ENCODE assay signal across 14 cellular contexts in the genomic region with DNA sequence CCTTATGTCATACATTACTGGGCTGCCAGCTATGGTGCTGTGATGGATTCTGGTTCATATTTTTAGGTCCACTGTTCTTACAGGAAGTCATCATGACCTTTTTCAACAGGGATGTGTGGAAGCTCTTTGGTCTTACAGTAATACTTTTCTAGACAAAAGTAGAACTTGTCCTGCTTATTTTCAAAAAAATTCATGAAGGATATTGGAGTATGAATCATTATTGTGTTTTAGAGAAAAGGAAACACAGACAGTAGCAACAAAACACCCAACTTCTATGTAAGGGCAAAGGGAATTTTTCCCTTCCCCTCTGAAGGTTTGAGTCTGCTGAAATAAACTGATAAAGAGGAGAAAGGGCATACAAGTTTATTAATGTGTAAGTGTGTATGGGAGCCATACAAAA. TPM values are rescaled to one million over a fixed set of nuclear protein-coding genes. Genes with fewer than 3 reads are reported as not detected.
A peak's percentile ranks its signal among the peaks of the same experiment; 100 is the strongest.
DNase-seq lines count a peak whose midpoint lies in the region; ATAC-seq, FAIRE-seq and TF ChIP-seq lines count a peak whose summit lies in the region.
"Had no signal": no experiment of that assay in that cellular context is flagged by ENCODE, and none has a peak within 500 bp of the region (broad histone marks: within the 10 kb centered on the region; RNA-seq: fewer than 3 reads in every experiment).

No MANE protein-coding gene starts in this region.

- no peaks in the 10 kb centered on the region for H3K36me3 ChIP-seq in CD4-positive, CD25-positive, alpha-beta regulatory T cell (ENCODE audit: control insufficient read depth, insufficient read depth, low read length)
- H3K36me3 ChIP-seq in astrocyte (ENCODE audit: insufficient read depth, low read length) (no peaks in the 10 kb centered on the region), right lobe of liver (no peaks in the 10 kb centered on the region)
- no peaks in the 10 kb centered on the region for H3K36me3 ChIP-seq in naive thymus-derived CD4-positive, alpha-beta T cell (ENCODE audit: control insufficient read depth in 2 of 3, insufficient read depth in 3 of 3, low read length in 3 of 3)

- TF ChIP-seq POLR2A in GM12891 (IDR thresholded peaks at IDR 0.05; ENCODE audit: low read depth, low read length), result no peak
- TF ChIP-seq POLR2A in right lobe of liver (IDR thresholded peaks at IDR 0.05), result no peak

- no peak overlapping the region for H3K4me3 Mint-ChIP-seq in CD4-positive, CD25-positive, alpha-beta regulatory T cell
- no peak overlapping the region for H3K4me3 Mint-ChIP-seq in astrocyte (ENCODE audit: unreplicated experiment)
- H3K4me3 Mint-ChIP-seq in naive thymus-derived CD4-positive, alpha-beta T cell, result peak overlapping the region in 5 of 10 donors; percentile 11 to 54 (median 29)

- H3K4me2 ChIP-seq in astrocyte (ENCODE audit: low read length), result peak overlapping the region; percentile 19

- H3K27me3 Mint-ChIP-seq in CD4-positive, CD25-positive, alpha-beta regulatory T cell, result no peaks in the 10 kb centered on the region
- no peaks in the 10 kb centered on the region for H3K27me3 Mint-ChIP-seq in astrocyte (ENCODE audit: low read depth, unreplicated experiment)
- no peaks in the 10 kb centered on the region for H3K27me3 Mint-ChIP-seq in naive thymus-derived CD4-positive, alpha-beta T cell

- H3K36me3 Mint-ChIP-seq in CD4-positive, CD25-positive, alpha-beta regulatory T cell, result no peaks in the 10 kb centered on the region
- H3K36me3 Mint-ChIP-seq in astrocyte (ENCODE audit: low read depth, unreplicated experiment), result no peaks in the 10 kb centered on the region
- peaks cover 0 to 16% (median 0%) of the 10 kb centered on the region in 5 donors for H3K36me3 Mint-ChIP-seq in naive thymus-derived CD4-positive, alpha-beta T cell

- no peaks in the 10 kb centered on the region for H3K9me3 ChIP-seq in CD4-positive, CD25-positive, alpha-beta regulatory T cell (ENCODE audit: control insufficient read depth in 2 of 2, low read length in 2 of 2)
- H3K9me3 ChIP-seq in astrocyte (ENCODE audit: insufficient read depth, low read depth, low read length), result no peaks in the 10 kb centered on the region
- no peaks in the 10 kb centered on the region for H3K9me3 ChIP-seq in naive thymus-derived CD4-positive, alpha-beta T cell (ENCODE audit: control insufficient read depth in 2 of 3, low read length in 3 of 3)
- H3K9me3 ChIP-seq in right lobe of liver, result no peaks in the 10 kb centered on the region

- TF ChIP-seq CTCF in astrocyte (IDR thresholded peaks at IDR 0.05; ENCODE audit: insufficient read depth, low read depth, low read length) (no peak), right lobe of liver (IDR thresholded peaks at IDR 0.05) (no peak)

- DNase-seq in CD4-positive, CD25-positive, alpha-beta regulatory T cell, result no peak
- DNase-seq in GM12891 (ENCODE audit: insufficient read length, low spot score) (no peak), astrocyte (ENCODE audit: low read depth) (no peak), right lobe of liver (no peak), retina (no peak)
- no peak for DNase-seq in naive thymus-derived CD4-positive, alpha-beta T cell
- DNase-seq in stimulated activated naive CD4-positive, alpha-beta T cell (lab: John Stamatoyannopoulos, UW), result no peak
- DNase-seq: amniotic stem cell, dorsolateral prefrontal cortex, NCI-H2107, posterior cingulate gyrus, SHP77 treated with DMSO at 0.1 percent for 48 hours, trophoblast cell had no signal

- H3K4me3 ChIP-seq in CD4-positive, CD25-positive, alpha-beta regulatory T cell (ENCODE audit: low read depth, low read length), result no peak overlapping the region
- H3K4me3 ChIP-seq in astrocyte (ENCODE audit: insufficient read depth, low read depth, low read length) (no peak overlapping the region), right lobe of liver (no peak overlapping the region)
- H3K4me3 ChIP-seq in naive thymus-derived CD4-positive, alpha-beta T cell (ENCODE audit: low read length), result no peak overlapping the region
- H3K4me3 ChIP-seq: dorsolateral prefrontal cortex had no signal

- no peak overlapping the region for H3K27ac ChIP-seq in CD4-positive, CD25-positive, alpha-beta regulatory T cell (ENCODE audit: insufficient read depth, low read length, poor library complexity, severe bottlenecking)
- peak overlapping the region; percentile 47 for H3K27ac ChIP-seq in astrocyte (ENCODE audit: low read depth, low read length)
- H3K27ac ChIP-seq in naive thymus-derived CD4-positive, alpha-beta T cell (ENCODE audit: low read depth, low read length), result no peak overlapping the region
- H3K27ac ChIP-seq in right lobe of liver, result peak overlapping the region in 1 of 3 donors; percentile 1
- H3K27ac ChIP-seq: dorsolateral prefrontal cortex had no signal

- H2AFZ ChIP-seq in astrocyte (ENCODE audit: low read depth, low read length), result no peak overlapping the region

- FAIRE-seq in GM12891 (lab: Jason Lieb, UNC) (peak; percentile 26), astrocyte (lab: Jason Lieb, UNC) (no peak)

- peak overlapping the region; percentile 1 to 57 (median 24) for H3K27ac Mint-ChIP-seq in CD4-positive, CD25-positive, alpha-beta regulatory T cell
- H3K27ac Mint-ChIP-seq in astrocyte (ENCODE audit: unreplicated experiment), result no peak overlapping the region
- H3K27ac Mint-ChIP-seq in naive thymus-derived CD4-positive, alpha-beta T cell, result peak overlapping the region; percentile 12 to 99 (median 56)

- H3K9ac ChIP-seq in astrocyte (ENCODE audit: low read length), result no peak overlapping the region

- peaks cover 21 to 77% (median 53%) of the 10 kb centered on the region in 4 donors for H3K4me1 Mint-ChIP-seq in CD4-positive, CD25-positive, alpha-beta regulatory T cell
- H3K4me1 Mint-ChIP-seq in astrocyte (ENCODE audit: low read depth, unreplicated experiment), result peaks cover 41% of the 10 kb centered on the region
- peaks cover 24 to 84% (median 75%) of the 10 kb centered on the region in 7 donors for H3K4me1 Mint-ChIP-seq in naive thymus-derived CD4-positive, alpha-beta T cell

- H3K4me1 ChIP-seq in CD4-positive, CD25-positive, alpha-beta regulatory T cell (ENCODE audit: control insufficient read depth, insufficient read depth, low read length, poor library complexity, severe bottlenecking), result peaks cover 55% of the 10 kb centered on the region
- H3K4me1 ChIP-seq in astrocyte (ENCODE audit: insufficient read depth, low read length) (peaks cover 20% of the 10 kb centered on the region), right lobe of liver (peaks cover 0 to 26% (median 0%) of the 10 kb centered on the region in 4 donors)
- peaks cover 31 to 58% of the 10 kb centered on the region in 2 donors for H3K4me1 ChIP-seq in naive thymus-derived CD4-positive, alpha-beta T cell (ENCODE audit: control insufficient read depth in 2 of 2, insufficient read depth in 2 of 2, low read length in 2 of 2)

- POLR2A ChIA-PET in naive thymus-derived CD4-positive, alpha-beta T cell (lab: Charles Lee), result interaction anchor here (24.1 kb wide), 1 partner anchor 123 kb away, joined by 1322 read pairs; a partner anchor contains a TSS

- no peaks in the 10 kb centered on the region for H3K79me2 ChIP-seq in astrocyte (ENCODE audit: insufficient read depth, low read length)

- H4K20me1 ChIP-seq in astrocyte (ENCODE audit: insufficient read depth, low read length), result no peaks in the 10 kb centered on the region

- peaks cover 0 to 2% (median 0%) of the 10 kb centered on the region in 7 donors for H3K9me3 Mint-ChIP-seq in CD4-positive, CD25-positive, alpha-beta regulatory T cell
- no peaks in the 10 kb centered on the region for H3K9me3 Mint-ChIP-seq in astrocyte (ENCODE audit: unreplicated experiment)
- peaks cover 0 to 6% (median 0%) of the 10 kb centered on the region in 11 donors for H3K9me3 Mint-ChIP-seq in naive thymus-derived CD4-positive, alpha-beta T cell

- H3K27me3 ChIP-seq in CD4-positive, CD25-positive, alpha-beta regulatory T cell (ENCODE audit: control insufficient read depth, insufficient read depth, low read length), result no peaks in the 10 kb centered on the region
- H3K27me3 ChIP-seq in astrocyte (ENCODE audit: insufficient read depth, low read length), result no peaks in the 10 kb centered on the region
- H3K27me3 ChIP-seq in naive thymus-derived CD4-positive, alpha-beta T cell (ENCODE audit: control insufficient read depth in 2 of 2, insufficient read depth in 2 of 2, low read length in 2 of 2), result no peaks in the 10 kb centered on the region
- no peaks in the 10 kb centered on the region for H3K27me3 ChIP-seq in right lobe of liver

- intact Hi-C loops in naive thymus-derived CD4-positive, alpha-beta T cell (cut with micrococcal nuclease), result loop anchor here (10.0 kb wide), 4 partner anchors 156 to 936 kb away; no protein-coding TSS in a partner anchor
- intact Hi-C loops in right lobe of liver (cut with DNase I), result no loop called here

- CTCF ChIA-PET in naive thymus-derived CD4-positive, alpha-beta T cell (lab: Charles Lee), result interaction anchor here (1.7 kb wide), 1 partner anchor 148 kb away, joined by 3 read pairs; no protein-coding TSS in a partner anchor

- ATAC-seq in CD4-positive, CD25-positive, alpha-beta regulatory T cell (ENCODE audit: low read depth in 2 of 2), result no peak
- ATAC-seq in naive thymus-derived CD4-positive, alpha-beta T cell, result no peak
- no peak for ATAC-seq in right lobe of liver

TF ChIP-seq in GM12891, 5 proteins besides CTCF, POLR2A, EP300 and RAD21:
- no peak for TF ChIP-seq TAF1 (IDR thresholded peaks at IDR 0.05; ENCODE audit: low read depth, low read length)
- no peak for TF ChIP-seq PAX5 (IDR thresholded peaks at IDR 0.05; ENCODE audit: insufficient read depth, low read length, severe bottlenecking)
- no peak for TF ChIP-seq POLR2AphosphoS5 (IDR thresholded peaks at IDR 0.05; ENCODE audit: low read depth, low read length)
- no peak for TF ChIP-seq SPI1 (IDR thresholded peaks at IDR 0.05; ENCODE audit: low read depth, low read length)
- TF ChIP-seq POU2F2 (IDR thresholded peaks at IDR 0.05; ENCODE audit: low read depth, low read length), result no peak

RNA-seq across cellular contexts. Expression of a gene that starts 54.7 kb away (rescaled TPM):
- total RNA-seq in CD4-positive, CD25-positive, alpha-beta regulatory T cell, result not detected
- not detected for polyA plus RNA-seq in CD4-positive, CD25-positive, alpha-beta regulatory T cell
- polyA plus RNA-seq in GM12891 (2012; ENCODE audit: low read depth, missing spikeins), result not detected
- total RNA-seq in astrocyte (0.16 TPM in 1 of 2 replicates, not detected in the other), right lobe of liver (not detected)
- total RNA-seq in naive thymus-derived CD4-positive, alpha-beta T cell, result under 1 TPM in 2 of 5 experiments, not detected in 3; 0.16 to 0.19 TPM
- polyA plus RNA-seq in naive thymus-derived CD4-positive, alpha-beta T cell, result not detected
- polyA plus RNA-seq: BJ had no signal

Comparison
In these comparisons a context has a peak if more than half of its experiments do, and no peak if none do; other contexts are left out.
1. intact Hi-C loops: an anchor here in naive thymus-derived CD4-positive, alpha-beta T cell (10.0 kb wide); none called in right lobe of liver.